ENCODE assay signal across 39 cellular contexts in genomic region chr7:141992688-141993087, GRCh38. TPM values are rescaled to one million over a fixed set of nuclear protein-coding genes. Genes with fewer than 3 reads are reported as not detected.
"Had no signal": no experiment of that assay in that cellular context is flagged by ENCODE, and none has a peak within 500 bp of the region (broad histone marks: within the 10 kb centered on the region; RNA-seq: fewer than 3 reads in every experiment).

No MANE protein-coding gene starts in this region.

- FAIRE-seq: endometrium, endothelial cell of umbilical vein had no signal

- H3K36me3 ChIP-seq: adrenal gland, breast epithelium, cardiac muscle cell, colonic mucosa, esophagus squamous epithelium, gastroesophageal sphincter, heart right ventricle had no signal

- H3K27me3 ChIP-seq: adrenal gland, breast epithelium, cardiac muscle cell, colonic mucosa, esophagus squamous epithelium, gastroesophageal sphincter had no signal

- H3K4me1 ChIP-seq: adrenal gland, breast epithelium, colonic mucosa, esophagus squamous epithelium, gastroesophageal sphincter had no signal

- H3K9me3 ChIP-seq: adrenal gland, breast epithelium, colonic mucosa, esophagus squamous epithelium, gastroesophageal sphincter had no signal

- H3K4me3 ChIP-seq: adrenal gland, breast epithelium, cardiac muscle cell, colonic mucosa, esophagus squamous epithelium, gastroesophageal sphincter, heart right ventricle had no signal

- H3K27ac ChIP-seq: adrenal gland, breast epithelium, cardiac muscle cell, colonic mucosa, epithelial cell of prostate, esophagus squamous epithelium, gastroesophageal sphincter, heart right ventricle had no signal

- DNase-seq: activated CD4-positive, alpha-beta memory T cell treated with anti-CD3 and anti-CD28 coated beads for 36 hours; activated CD4-positive, alpha-beta T cell treated with anti-CD3 and anti-CD28 coated beads for 36 hours; activated CD4-positive, alpha-beta T cell treated with anti-CD3 and anti-CD28 coated beads, Interleukin-2, amount 10 ng/mL, durations not matched to agents 24 days and 14 days; activated CD4-positive, CD25-positive, alpha-beta regulatory T cell; activated CD4-positive, CD25-positive, alpha-beta regulatory T cell treated with anti-CD3 and anti-CD28 coated beads, Interleukin-2, amount 50 U/mL, for 72 hours; activated CD8-positive, alpha-beta memory T cell treated with anti-CD3 and anti-CD28 coated beads, Interleukin-2, amount 10 ng/mL, durations not matched to agents 7 days and 5 days; activated CD8-positive, alpha-beta memory T cell treated with anti-CD3 and anti-CD28 coated beads, Interleukin-2, amount 50 U/mL, for 4 hours; activated CD8-positive, alpha-beta T cell treated with anti-CD3 and anti-CD28 coated beads, Interleukin-2, amount 10 ng/mL, durations not matched to agents 7 days and 5 days; activated effector memory CD4-positive, alpha-beta T cell treated with anti-CD3 and anti-CD28 coated beads, Interleukin-2, amount 50 U/mL, for 16 hours; activated naive CD4-positive, alpha-beta T cell treated with anti-CD3 and anti-CD28 coated beads for 36 hours; activated naive CD8-positive, alpha-beta T cell treated with anti-CD3 and anti-CD28 coated beads for 36 hours; activated naive CD8-positive, alpha-beta T cell treated with anti-CD3 and anti-CD28 coated beads, Interleukin-2, amount 50 U/mL, for 24 hours; activated T-cell treated with anti-CD3 and anti-CD28 coated beads, Interleukin-2, amount 50 U/mL, for 1 hour; activated T-cell treated with anti-CD3 and anti-CD28 coated beads, Interleukin-2, amount 50 U/mL, for 48 hours; adrenal gland; amygdala; aorta; central memory CD4-positive, alpha-beta T cell; cerebellar nuclear complex; colonic mucosa; effector CD8-positive, alpha-beta T cell; esophagus squamous epithelium; foreskin melanocyte; heart right ventricle; T-helper 2 cell had no signal

- ATAC-seq: activated CD4-positive, alpha-beta T cell treated with anti-CD3 and anti-CD28 coated beads for 36 hours; activated CD8-positive, alpha-beta memory T cell treated with anti-CD3 and anti-CD28 coated beads, Interleukin-2, amount 10 ng/mL, durations not matched to agents 7 days and 5 days; activated CD8-positive, alpha-beta T cell treated with anti-CD3 and anti-CD28 coated beads, Interleukin-2, amount 10 ng/mL, durations not matched to agents 7 days and 5 days; activated naive CD8-positive, alpha-beta T cell treated with anti-CD3 and anti-CD28 coated beads, Interleukin-2, amount 50 U/mL, for 24 hours; gastroesophageal sphincter; heart right ventricle had no signal

RNA-seq across cellular contexts. Expression of gene MGAM, which starts 3.0 kb away (rescaled TPM):
- total RNA-seq: activated CD4-positive, alpha-beta memory T cell treated with anti-CD3 and anti-CD28 coated beads for 36 hours; activated CD4-positive, alpha-beta T cell treated with anti-CD3 and anti-CD28 coated beads, Interleukin-2, amount 10 ng/mL, durations not matched to agents 24 days and 14 days; activated CD8-positive, alpha-beta memory T cell treated with anti-CD3 and anti-CD28 coated beads, Interleukin-2, amount 10 ng/mL, durations not matched to agents 7 days and 5 days; activated CD8-positive, alpha-beta T cell treated with anti-CD3 and anti-CD28 coated beads, Interleukin-2, amount 10 ng/mL, durations not matched to agents 7 days and 5 days; activated naive CD4-positive, alpha-beta T cell treated with anti-CD3 and anti-CD28 coated beads for 36 hours; activated T-helper 1 cell treated with anti-CD3 and anti-CD28 coated beads, Interleukin-12 subunit alpha, Interleukin-12 subunit beta, Interleukin-2, Interleukin-4 antibody, amounts not matched to agents 30 ng/mL and 10 ng/mL and 1 ng/mL, durations not matched to agents 14 hours and 24 hours and 36 hours; activated T-helper 2 cell treated with anti-CD3 and anti-CD28 coated beads, Interferon-gamma antibody, Interleukin-2, Interleukin-4, amounts not matched to agents 10 μg/mL and 5 μg/mL and 100 μg/mL, durations not matched to agents 14 hours and 24 hours and 36 hours; cardiac muscle cell; dermis microvascular lymphatic vessel endothelial cell; endothelial cell of umbilical vein; fibroblast of lung had no signal
- polyA plus RNA-seq: cardiac muscle cell, endothelial cell of umbilical vein had no signal

RNA-seq across cellular contexts. Expression of gene TAS2R38, which starts 19.1 kb away (rescaled TPM):
- total RNA-seq: activated CD4-positive, alpha-beta memory T cell treated with anti-CD3 and anti-CD28 coated beads for 36 hours; activated CD4-positive, alpha-beta T cell treated with anti-CD3 and anti-CD28 coated beads for 36 hours; activated CD4-positive, alpha-beta T cell treated with anti-CD3 and anti-CD28 coated beads, Interleukin-2, amount 10 ng/mL, durations not matched to agents 24 days and 14 days; activated CD8-positive, alpha-beta memory T cell treated with anti-CD3 and anti-CD28 coated beads for 36 hours; activated CD8-positive, alpha-beta memory T cell treated with anti-CD3 and anti-CD28 coated beads, Interleukin-2, amount 10 ng/mL, durations not matched to agents 7 days and 5 days; activated CD8-positive, alpha-beta T cell treated with anti-CD3 and anti-CD28 coated beads, Interleukin-2, amount 10 ng/mL, durations not matched to agents 7 days and 5 days; activated naive CD4-positive, alpha-beta T cell treated with anti-CD3 and anti-CD28 coated beads for 36 hours; activated naive CD8-positive, alpha-beta T cell treated with anti-CD3 and anti-CD28 coated beads for 36 hours; activated T-helper 1 cell treated with anti-CD3 and anti-CD28 coated beads, Interleukin-12 subunit alpha, Interleukin-12 subunit beta, Interleukin-2, Interleukin-4 antibody, amounts not matched to agents 30 ng/mL and 10 ng/mL and 1 ng/mL, durations not matched to agents 14 hours and 24 hours and 36 hours; activated T-helper 2 cell treated with anti-CD3 and anti-CD28 coated beads, Interferon-gamma antibody, Interleukin-2, Interleukin-4, amounts not matched to agents 10 μg/mL and 5 μg/mL and 100 μg/mL, durations not matched to agents 14 hours and 24 hours and 36 hours; adrenal gland; aorta; breast epithelium; cardiac muscle cell; colonic mucosa; dermis microvascular lymphatic vessel endothelial cell; endothelial cell of umbilical vein; esophagus squamous epithelium; fibroblast of lung; fibroblast of villous mesenchyme; gastroesophageal sphincter; glomerular endothelial cell; heart right ventricle had no signal
- polyA plus RNA-seq: adrenal gland, aorta, cardiac muscle cell, endothelial cell of umbilical vein, esophagus, fibroblast of lung, heart right ventricle had no signal

RNA-seq across cellular contexts. Expression of gene CLEC5A, which starts 45.9 kb away (rescaled TPM):
- total RNA-seq: activated CD4-positive, alpha-beta memory T cell treated with anti-CD3 and anti-CD28 coated beads for 36 hours; activated CD4-positive, alpha-beta T cell treated with anti-CD3 and anti-CD28 coated beads for 36 hours; activated CD4-positive, alpha-beta T cell treated with anti-CD3 and anti-CD28 coated beads, Interleukin-2, amount 10 ng/mL, durations not matched to agents 24 days and 14 days; activated CD8-positive, alpha-beta memory T cell treated with anti-CD3 and anti-CD28 coated beads for 36 hours; activated CD8-positive, alpha-beta memory T cell treated with anti-CD3 and anti-CD28 coated beads, Interleukin-2, amount 10 ng/mL, durations not matched to agents 7 days and 5 days; activated CD8-positive, alpha-beta T cell treated with anti-CD3 and anti-CD28 coated beads, Interleukin-2, amount 10 ng/mL, durations not matched to agents 7 days and 5 days; activated naive CD4-positive, alpha-beta T cell treated with anti-CD3 and anti-CD28 coated beads for 36 hours; activated naive CD8-positive, alpha-beta T cell treated with anti-CD3 and anti-CD28 coated beads for 36 hours; activated T-helper 1 cell treated with anti-CD3 and anti-CD28 coated beads, Interleukin-12 subunit alpha, Interleukin-12 subunit beta, Interleukin-2, Interleukin-4 antibody, amounts not matched to agents 30 ng/mL and 10 ng/mL and 1 ng/mL, durations not matched to agents 14 hours and 24 hours and 36 hours; activated T-helper 2 cell treated with anti-CD3 and anti-CD28 coated beads, Interferon-gamma antibody, Interleukin-2, Interleukin-4, amounts not matched to agents 10 μg/mL and 5 μg/mL and 100 μg/mL, durations not matched to agents 14 hours and 24 hours and 36 hours; cardiac muscle cell; dermis microvascular lymphatic vessel endothelial cell; endothelial cell of umbilical vein; fibroblast of lung; fibroblast of villous mesenchyme; glomerular endothelial cell had no signal
- polyA plus RNA-seq: cardiac muscle cell, endothelial cell of umbilical vein, fibroblast of lung had no signal
